ENCODE assay signal across 24 cellular contexts in genomic region chr10:20207700-20208099, GRCh38.
"Had no signal": no experiment of that assay in that cellular context is flagged by ENCODE, and none has a peak within 500 bp of the region (broad histone marks: within the 10 kb centered on the region; RNA-seq: fewer than 3 reads in every experiment).

No MANE protein-coding gene starts in this region.

- H3K36me3 ChIP-seq: neutrophil, right lobe of liver, stomach, thoracic aorta, transverse colon had no signal

- H3K4me3 Mint-ChIP-seq: naive thymus-derived CD8-positive, alpha-beta T cell; stimulated activated naive B cell treated with anti-CD40 and anti-IgM and Interleukin-4, amounts not matched to agents 10 μg/mL and 1 μg/mL and 100 μg/mL, for 72 hours had no signal

- H3K27me3 ChIP-seq: dorsolateral prefrontal cortex, esophagus muscularis mucosa, neutrophil, right lobe of liver, stomach, transverse colon had no signal

- H3K4me3 ChIP-seq: dorsolateral prefrontal cortex, esophagus muscularis mucosa, mucosa of descending colon, psoas muscle, right lobe of liver, skin epidermis, stomach, thoracic aorta, transverse colon had no signal

- H3K9me3 ChIP-seq: esophagus muscularis mucosa, mucosa of descending colon, neutrophil, psoas muscle, right lobe of liver, thoracic aorta, transverse colon had no signal

- DNase-seq: cortex of kidney; dorsolateral prefrontal cortex; effector memory CD4-positive, alpha-beta T cell; foreskin fibroblast; hippocampal formation; kidney glomerular epithelial cell; mammary epithelial cell; mucosa of descending colon; naive thymus-derived CD8-positive, alpha-beta T cell; psoas muscle; retina; right lobe of liver; stimulated activated CD4-positive, alpha-beta T cell treated with anti-CD3 and anti-CD28 coated beads, Interleukin-2, amount 100 ng/mL, for 24 hours; stimulated activated CD4-positive, alpha-beta T cell treated with anti-CD3 and anti-CD28 coated beads, Interleukin-4, amount 100 ng/mL, for 4 hours; stimulated activated naive B cell treated with anti-CD40 and anti-IgM and Interleukin-4, amounts not matched to agents 10 μg/mL and 1 μg/mL and 100 μg/mL, for 72 hours; stomach; substantia nigra; transverse colon had no signal

- H3K27ac ChIP-seq: dorsolateral prefrontal cortex, epithelial cell of prostate, esophagus muscularis mucosa, neutrophil, psoas muscle, right lobe of liver, skin epidermis, stomach, thoracic aorta, transverse colon had no signal

- H3K27ac Mint-ChIP-seq: naive thymus-derived CD8-positive, alpha-beta T cell; stimulated activated naive B cell treated with anti-CD40 and anti-IgM and Interleukin-4, amounts not matched to agents 10 μg/mL and 1 μg/mL and 100 μg/mL, for 72 hours had no signal

- H3K27me3 Mint-ChIP-seq: naive thymus-derived CD8-positive, alpha-beta T cell; stimulated activated naive B cell treated with anti-CD40 and anti-IgM and Interleukin-4, amounts not matched to agents 10 μg/mL and 1 μg/mL and 100 μg/mL, for 72 hours had no signal

- FAIRE-seq: islet of Langerhans had no signal

- H3K36me3 Mint-ChIP-seq: naive thymus-derived CD8-positive, alpha-beta T cell; stimulated activated naive B cell treated with anti-CD40 and anti-IgM and Interleukin-4, amounts not matched to agents 10 μg/mL and 1 μg/mL and 100 μg/mL, for 72 hours had no signal

- H3K4me1 Mint-ChIP-seq: stimulated activated naive B cell treated with anti-CD40 and anti-IgM and Interleukin-4, amounts not matched to agents 10 μg/mL and 1 μg/mL and 100 μg/mL, for 72 hours had no signal

- H3K4me1 ChIP-seq: esophagus muscularis mucosa, psoas muscle, right lobe of liver, stomach, transverse colon had no signal
